16 cellular contexts compared by ENCODE assay signal in the genomic region with DNA sequence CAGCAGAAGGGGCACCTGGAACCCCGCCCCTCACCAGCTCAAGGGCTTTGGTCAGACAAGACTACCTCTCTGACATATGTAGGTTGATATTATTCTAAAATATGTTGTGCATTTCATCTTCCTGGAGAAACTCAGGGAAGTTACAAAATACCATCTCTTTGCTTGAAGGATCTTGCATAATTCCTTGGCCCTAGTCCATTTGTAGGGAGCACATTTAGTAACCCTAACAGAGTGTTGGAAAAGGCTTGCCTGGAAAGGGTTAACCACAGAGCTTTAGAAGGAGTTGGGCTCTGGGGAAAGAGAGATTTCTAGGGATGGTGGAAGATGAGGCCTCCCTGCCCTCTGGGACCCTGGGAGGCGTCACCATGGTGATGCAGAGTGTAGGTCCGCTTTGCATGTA.
DNase-seq lines count a peak whose midpoint lies in the region; ATAC-seq and TF ChIP-seq lines count a peak whose summit lies in the region.
"Had no signal": no experiment of that assay in that cellular context is flagged by ENCODE, and none has a peak within 500 bp of the region (broad histone marks: within the 10 kb centered on the region; RNA-seq: fewer than 3 reads in every experiment).

No MANE protein-coding gene starts in this region.

- ATAC-seq in HG03442 (IDR thresholded peaks at IDR 0.05; ENCODE audit: unreplicated experiment) (no peak), GM19351 (IDR thresholded peaks at IDR 0.05; ENCODE audit: unreplicated experiment) (no peak)
- ATAC-seq: pancreas had no signal

- peaks cover 6% of the 10 kb centered on the region for H3K4me1 Mint-ChIP-seq in T-helper 2 cell treated with Interferon-gamma antibody and Interleukin-4, amounts not matched to agents 5 μg/mL and 100 μg/mL, for 36 hours (ENCODE audit: low read depth)

- peak; percentile 73 for DNase-seq in AG10803 (ENCODE audit: low read depth)
- DNase-seq in HCEC 1CT, result peak; percentile 41
- DNase-seq in amniotic epithelial cell (ENCODE audit: low read depth), result peak; percentile 89
- peak; percentile 78 for DNase-seq in iris pigment epithelial cell (ENCODE audit: low read depth)
- no peak for DNase-seq in T-helper 2 cell treated with Interferon-gamma antibody and Interleukin-4, amounts not matched to agents 5 μg/mL and 100 μg/mL, for 36 hours (ENCODE audit: low spot score)
- DNase-seq in NCI-H2227 (lab: John Stamatoyannopoulos, UW; ENCODE audit: unreplicated experiment), result no peak
- DNase-seq: activated CD4-positive, alpha-beta T cell treated with anti-CD3 and anti-CD28 coated beads, Interleukin-2, amount 50 U/mL, for 48 hours; activated naive CD4-positive, alpha-beta T cell treated with anti-CD3 and anti-CD28 coated beads, Interleukin-2, amount 10 ng/mL, durations not matched to agents 7 days and 5 days; activated T-cell treated with anti-CD3 and anti-CD28 coated beads, Interleukin-2, amount 50 U/mL, for 1 hour; NCI-H1105; NCI-H748 treated with DMSO at 0.1 percent for 48 hours; pancreas; Peyer's patch; stimulated activated CD4-positive, alpha-beta T cell treated with anti-CD3 and anti-CD28 coated beads, Interleukin-4, amount 100 ng/mL, for 1 hour had no signal

- TF ChIP-seq CTCF in AG10803 (conservative IDR thresholded peaks at IDR 0.05; ENCODE audit: low read length), result no peak

- H3K27me3 Mint-ChIP-seq in T-helper 2 cell treated with Interferon-gamma antibody and Interleukin-4, amounts not matched to agents 5 μg/mL and 100 μg/mL, for 36 hours (ENCODE audit: low read depth), result peaks cover 5% of the 10 kb centered on the region

- no peak overlapping the region for H3K27ac Mint-ChIP-seq in T-helper 2 cell treated with Interferon-gamma antibody and Interleukin-4, amounts not matched to agents 5 μg/mL and 100 μg/mL, for 36 hours
- H3K27ac Mint-ChIP-seq: activated naive CD4-positive, alpha-beta T cell treated with anti-CD3 and anti-CD28 coated beads, Interleukin-2, amount 10 ng/mL, durations not matched to agents 7 days and 5 days had no signal

- H3K36me3 Mint-ChIP-seq in T-helper 2 cell treated with Interferon-gamma antibody and Interleukin-4, amounts not matched to agents 5 μg/mL and 100 μg/mL, for 36 hours (ENCODE audit: low read depth), result no peaks in the 10 kb centered on the region
- H3K36me3 Mint-ChIP-seq: activated naive CD4-positive, alpha-beta T cell treated with anti-CD3 and anti-CD28 coated beads, Interleukin-2, amount 10 ng/mL, durations not matched to agents 7 days and 5 days had no signal

- no peak overlapping the region for H3K4me3 ChIP-seq in AG10803 (ENCODE audit: low read length)
- H3K4me3 ChIP-seq: pancreas, Peyer's patch had no signal

- H3K4me3 Mint-ChIP-seq in T-helper 2 cell treated with Interferon-gamma antibody and Interleukin-4, amounts not matched to agents 5 μg/mL and 100 μg/mL, for 36 hours, result no peak overlapping the region
- H3K4me3 Mint-ChIP-seq: activated naive CD4-positive, alpha-beta T cell treated with anti-CD3 and anti-CD28 coated beads, Interleukin-2, amount 10 ng/mL, durations not matched to agents 7 days and 5 days had no signal

- no peaks in the 10 kb centered on the region for H3K9me3 Mint-ChIP-seq in T-helper 2 cell treated with Interferon-gamma antibody and Interleukin-4, amounts not matched to agents 5 μg/mL and 100 μg/mL, for 36 hours
- H3K9me3 Mint-ChIP-seq: activated naive CD4-positive, alpha-beta T cell treated with anti-CD3 and anti-CD28 coated beads, Interleukin-2, amount 10 ng/mL, durations not matched to agents 7 days and 5 days had no signal

Comparison
In these comparisons a context has a peak if more than half of its experiments do, and no peak if none do; other contexts are left out.
1. DNase-seq: peak in AG10803 (single experiment), HCEC 1CT (single experiment), amniotic epithelial cell (single experiment) and iris pigment epithelial cell (single experiment); none in T-helper 2 cell treated with Interferon-gamma antibody and Interleukin-4, amounts not matched to agents 5 μg/mL and 100 μg/mL, for 36 hours (single experiment) and NCI-H2227 (single experiment).